9 cellular contexts compared by ENCODE assay signal in the genomic region with DNA sequence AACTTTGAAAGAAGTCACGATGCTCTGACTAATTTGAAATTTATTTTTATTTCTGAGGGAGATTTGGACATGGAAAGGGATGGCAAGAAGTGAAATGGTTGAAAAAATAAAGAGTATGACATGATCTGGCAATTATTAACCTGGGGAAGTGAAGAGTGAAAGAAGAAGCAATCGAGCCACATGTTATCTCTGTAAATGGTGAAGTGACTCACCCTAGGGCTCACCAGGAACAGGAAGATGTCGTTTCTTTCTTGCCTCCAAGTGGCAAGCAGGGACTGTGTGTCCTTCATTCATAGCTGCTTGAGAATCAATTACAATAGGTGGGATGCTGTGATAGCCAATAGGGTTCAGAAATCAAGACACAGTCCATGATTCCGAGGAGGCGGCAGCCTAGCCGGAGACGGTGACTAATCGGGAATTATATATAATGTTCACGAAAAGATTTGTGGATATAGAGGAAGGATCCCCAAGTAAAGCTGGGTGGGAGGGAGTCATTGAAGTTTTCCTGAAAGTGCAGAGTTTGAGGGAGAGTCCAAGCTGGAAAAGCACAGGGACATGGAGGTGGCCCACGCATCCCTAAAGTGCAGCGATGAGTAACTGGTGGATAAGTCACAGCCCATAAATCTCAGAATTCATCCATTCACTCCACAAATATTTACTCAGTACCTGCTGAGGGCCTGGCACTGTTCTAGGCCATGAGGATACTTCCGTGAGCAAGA. TPM values are rescaled to one million over a fixed set of nuclear protein-coding genes. Genes with fewer than 3 reads are reported as not detected.
DNase-seq lines count a peak whose midpoint lies in the region; ATAC-seq and TF ChIP-seq lines count a peak whose summit lies in the region.
"Had no signal": no experiment of that assay in that cellular context is flagged by ENCODE, and none has a peak within 500 bp of the region (broad histone marks: within the 10 kb centered on the region; RNA-seq: fewer than 3 reads in every experiment).

No MANE protein-coding gene starts in this region.

- no peaks in the 10 kb centered on the region for H3K27me3 Mint-ChIP-seq in Calu3 (ENCODE audit: unreplicated experiment)

- H3K4me1 ChIP-seq in IMR-90 (ENCODE audit: control insufficient read depth, insufficient read depth, low read length): peaks cover 15% of the 10 kb centered on the region
- H3K4me1 ChIP-seq in mucosa of stomach (ENCODE audit: control insufficient read depth, insufficient read depth, low read length): peaks cover 41% of the 10 kb centered on the region
- H3K4me1 ChIP-seq in testis: no peaks in the 10 kb centered on the region

- TF ChIP-seq CTCF in Calu3 (IDR thresholded peaks at IDR 0.05; ENCODE audit: unreplicated experiment): no peak
- no peak for TF ChIP-seq CTCF in IMR-90 (conservative IDR thresholded peaks at IDR 0.05; ENCODE audit: low read depth, low read length)
- no peak for TF ChIP-seq CTCF in testis (IDR thresholded peaks at IDR 0.05)

- intact Hi-C loops in Calu3 (cut with micrococcal nuclease; ENCODE audit: unreplicated experiment) (loop anchor here (1.0 to 2.0 kb wide), 3 partner anchors 12 to 288 kb away; no protein-coding TSS in a partner anchor), IMR-90 (cut with micrococcal nuclease) (no loop called here), testis (cut with DNase I; ENCODE audit: low total_unique reads) (loop anchor here (10.0 kb wide), 1 partner anchor 422 kb away; no protein-coding TSS in a partner anchor)

- H3K23ac ChIP-seq in IMR-90 (ENCODE audit: low read depth, low read length): peak overlapping the region; percentile 64

- peak overlapping the region; percentile 63 for H3K27ac ChIP-seq in IMR-90 (ENCODE audit: insufficient read depth, low read length)
- no peak overlapping the region for H3K27ac ChIP-seq in testis

- H2BK5ac ChIP-seq in IMR-90 (ENCODE audit: low read depth, low read length, poor library complexity, severe bottlenecking): peak overlapping the region; percentile 93

- H4K5ac ChIP-seq in IMR-90 (ENCODE audit: low read depth, low read length): peak overlapping the region; percentile 56

- dilution Hi-C loops in IMR-90 (cut with HindIII; ENCODE audit: low sequenced_read_pairs, unreplicated experiment): no loop called here

- H3K36me3 ChIP-seq in IMR-90 (ENCODE audit: control insufficient read depth, insufficient read depth, low read length) (no peaks in the 10 kb centered on the region), mucosa of stomach (ENCODE audit: control insufficient read depth, insufficient read depth, low read length) (no peaks in the 10 kb centered on the region), testis (ENCODE audit: low read depth, missing control alignments) (no peaks in the 10 kb centered on the region)

- peak overlapping the region; percentile 91 for H3K4ac ChIP-seq in IMR-90 (ENCODE audit: low read depth, low read length)

- CTCF ChIA-PET in Calu3 (lab: Charles Lee): interaction anchor here (0.6 to 4.6 kb wide), 17 partner anchors 9 to 923 kb away, joined by 3 to 68 read pairs (median 5); a partner anchor contains a TSS
- CTCF ChIA-PET in IMR-90 (lab: Yijun Ruan, JAX): interaction anchor here (1.4 to 1.6 kb wide), 2 partner anchors 18 to 46 kb away, joined by 3 to 6 read pairs; a partner anchor contains a TSS

- H3K9me1 ChIP-seq in IMR-90 (ENCODE audit: insufficient read depth, low read length): peaks cover 16% of the 10 kb centered on the region; the same call in 1 of the 2 replicates

- peak overlapping the region; percentile 89 for H2BK120ac ChIP-seq in IMR-90 (ENCODE audit: low read depth, low read length)

- H3K56ac ChIP-seq in IMR-90 (ENCODE audit: extremely low read depth, insufficient read depth, low read length): peak overlapping the region; percentile 63

- TF ChIP-seq POLR2A in IMR-90 (IDR thresholded peaks at IDR 0.05; ENCODE audit: low read depth, low read length): no peak
- no peak for TF ChIP-seq POLR2A in testis (IDR thresholded peaks at IDR 0.05)

- ATAC-seq in IMR-90 (ENCODE audit: low read depth) (peak; percentile 72), GM21576 (IDR thresholded peaks at IDR 0.05; ENCODE audit: unreplicated experiment) (no peak)

- H2AK5ac ChIP-seq in IMR-90 (ENCODE audit: low read depth, low read length): peak overlapping the region; percentile 75

- H3K27me3 ChIP-seq in IMR-90 (ENCODE audit: control insufficient read depth, insufficient read depth, low read length) (no peaks in the 10 kb centered on the region), mucosa of stomach (ENCODE audit: control insufficient read depth, insufficient read depth, low read length) (no peaks in the 10 kb centered on the region), testis (no peaks in the 10 kb centered on the region)

- DNase-seq in Calu3 (peak; percentile 82), IMR-90 (peak; percentile 70), amniotic epithelial cell (ENCODE audit: low read depth) (peak; percentile 79), testis (no peak), NAMALWA (ENCODE audit: low spot score) (no peak)
- no peak for DNase-seq in activated CD4-positive, alpha-beta T cell treated with anti-CD3 and anti-CD28 coated beads, Interleukin-2, amount 50 U/mL, for 48 hours

- H3K4me3 Mint-ChIP-seq in Calu3 (ENCODE audit: low read depth, unreplicated experiment): peak overlapping the region; percentile 51

- POLR2A ChIA-PET in IMR-90 (lab: Charles Lee; ENCODE audit: unreplicated experiment): no interaction called here

- H4K20me1 ChIP-seq in IMR-90 (ENCODE audit: insufficient read depth, low read length): no peaks in the 10 kb centered on the region

- H4K91ac ChIP-seq in IMR-90 (ENCODE audit: insufficient read depth, low read depth, low read length): peak overlapping the region; percentile 85

- peaks cover 39% of the 10 kb centered on the region for H3K36me3 Mint-ChIP-seq in Calu3 (ENCODE audit: insufficient read depth, unreplicated experiment)

- H3K4me3 ChIP-seq in IMR-90 (ENCODE audit: insufficient read depth, low read depth, low read length): peak overlapping the region; percentile 0; the same call in 1 of the 2 replicates
- no peak overlapping the region for H3K4me3 ChIP-seq in mucosa of stomach (ENCODE audit: low read length)
- no peak overlapping the region for H3K4me3 ChIP-seq in testis

- no peak for TF ChIP-seq RAD21 in IMR-90 (IDR thresholded peaks at IDR 0.05; ENCODE audit: low read length)

- H3K9me3 ChIP-seq in IMR-90 (ENCODE audit: control insufficient read depth, insufficient read depth, low read length): no peaks in the 10 kb centered on the region
- H3K9me3 ChIP-seq in mucosa of stomach (ENCODE audit: control insufficient read depth, low read length): no peaks in the 10 kb centered on the region
- no peaks in the 10 kb centered on the region for H3K9me3 ChIP-seq in testis

- peak overlapping the region; percentile 74 for H2AFZ ChIP-seq in IMR-90 (replicated peaks; ENCODE audit: low read length, poor library complexity)

- 32% methylated on average over 6 of the region's 12 CpGs; no CpG with 5 or more reads in 1 of the 2 experiments for WGBS in IMR-90 (ENCODE audit: extremely low coverage in 2 of 2, insufficient read length in 1 of 2), 2 experiments
- 59 to 73% methylated on average over 12 of the region's 12 CpGs for WGBS in testis, 2 donors

- peak overlapping the region; percentile 81 for H3K14ac ChIP-seq in IMR-90 (replicated peaks; ENCODE audit: low read depth, low read length)

- peak overlapping the region; percentile 92 for H3K27ac Mint-ChIP-seq in Calu3 (ENCODE audit: unreplicated experiment)

- H3K9ac ChIP-seq in IMR-90 (ENCODE audit: low read depth, low read length): 0 out of 2 replicates have a peak overlapping the region, but pooled peaks have one; percentile 10
- peak overlapping the region; percentile 58 for H3K9ac ChIP-seq in mucosa of stomach (ENCODE audit: low read length)

- no peaks in the 10 kb centered on the region for H3K79me1 ChIP-seq in IMR-90 (ENCODE audit: low read depth in 1 of 2, low read length in 2 of 2)

- H3K18ac ChIP-seq in IMR-90 (ENCODE audit: low read depth, low read length): peak overlapping the region; percentile 62

- peak overlapping the region; percentile 89; the same call in 2 of the 3 replicates for H2BK15ac ChIP-seq in IMR-90 (ENCODE audit: low read depth, low read length)

- no peaks in the 10 kb centered on the region for H3K9me3 Mint-ChIP-seq in Calu3 (ENCODE audit: low read depth, unreplicated experiment)

- H4K8ac ChIP-seq in IMR-90 (ENCODE audit: low read depth in 2 of 2, low read length in 2 of 2): peak overlapping the region; percentile 30 to 90

- H3K4me1 Mint-ChIP-seq in Calu3 (ENCODE audit: low read depth, unreplicated experiment): peaks cover 85% of the 10 kb centered on the region

- peak overlapping the region; percentile 47 for H3K4me2 ChIP-seq in IMR-90 (ENCODE audit: low read depth, low read length)

- BruUV-seq in Calu3 (replicated peaks; lab: Mats Ljungman, UMichigan) (no TSS peak), IMR-90 (replicated peaks; lab: Mats Ljungman, UMichigan) (no TSS peak)

- H2AK9ac ChIP-seq in IMR-90 (replicated peaks; ENCODE audit: low read depth, low read length, poor library complexity): peak overlapping the region; percentile 46

- peak overlapping the region; percentile 90 for H2BK20ac ChIP-seq in IMR-90 (ENCODE audit: low read depth, low read length)

- in situ Hi-C loops in IMR-90 (cut with MboI; ENCODE audit: low sequenced_read_pairs): loop anchor here (5.0 to 10.0 kb wide), 2 partner anchors 46 to 98 kb away; no protein-coding TSS in a partner anchor

RNA-seq across cellular contexts. Expression of a gene that starts 18.2 kb away (rescaled TPM):
- total RNA-seq in Calu3 (2022) (0.66 and 1.7 TPM in 2 replicates), IMR-90 (2012; rRNA removed) (not detected in 2 replicates), testis (not detected)
- polyA plus RNA-seq in IMR-90 (2012; rRNA removed) (not detected in 2 replicates), testis (ENCODE audit: insufficient read depth, low read depth, low replicate concordance) (not detected)
- polyA plus RNA-seq in IMR-90 (2012; cell fraction: cytosol; rRNA removed): not detected in 2 replicates
- not detected in 2 replicates for polyA plus RNA-seq in IMR-90 (2012; cell fraction: nucleus; rRNA removed; ENCODE audit: low replicate concordance)

RNA-seq across cellular contexts. Expression of a gene that starts 34.2 kb away (rescaled TPM):
- total RNA-seq in Calu3 (2022) (1,389 and 1,709 TPM in 2 replicates), IMR-90 (2012; rRNA removed) (0.28 and 0.36 TPM in 2 replicates), testis (10 to 100 TPM; 14.0 to 17.3 TPM)
- polyA plus RNA-seq in IMR-90 (2012; rRNA removed) (0.32 and 0.39 TPM in 2 replicates), testis (ENCODE audit: insufficient read depth, low read depth, low replicate concordance) (52.2 TPM)
- polyA plus RNA-seq in IMR-90 (2012; cell fraction: cytosol; rRNA removed): 0.11 and 0.41 TPM in 2 replicates
- polyA plus RNA-seq in IMR-90 (2012; cell fraction: nucleus; rRNA removed; ENCODE audit: low replicate concordance): 0.09 and 0.17 TPM in 2 replicates

RNA-seq across cellular contexts. Expression of a gene that starts 36.3 kb away (rescaled TPM):
- total RNA-seq in Calu3 (2022) (2.4 and 2.7 TPM in 2 replicates), IMR-90 (2012; rRNA removed) (not detected in 2 replicates), testis (under 1 TPM; 0.63 to 0.68 TPM)
- polyA plus RNA-seq in IMR-90 (2012; rRNA removed) (not detected in 2 replicates), testis (ENCODE audit: insufficient read depth, low read depth, low replicate concordance) (0.26 TPM)
- polyA plus RNA-seq in IMR-90 (2012; cell fraction: cytosol; rRNA removed): 0.02 and 0.54 TPM in 2 replicates
- not detected in 2 replicates for polyA plus RNA-seq in IMR-90 (2012; cell fraction: nucleus; rRNA removed; ENCODE audit: low replicate concordance)
- total RNA-seq: ureter had no signal

Comparison
In these comparisons a context has a peak if more than half of its experiments do, and no peak if none do; other contexts are left out.
1. DNase-seq: peak in Calu3 (single experiment), IMR-90 (single experiment) and amniotic epithelial cell (single experiment); none in testis (single experiment), activated CD4-positive, alpha-beta T cell treated with anti-CD3 and anti-CD28 coated beads, Interleukin-2, amount 50 U/mL, for 48 hours (0 of 2) and NAMALWA (single experiment).
2. RNA of a gene that starts 34.2 kb away (total RNA-seq): 1,389 to 1,709 TPM in Calu3; 14.0 to 17.3 TPM in testis and 0.28 to 0.36 TPM in IMR-90; every median in the first group is over 10 times any median in the second.